Comparison of ENCODE assay signal across 24 cellular contexts in genomic region chr11:134482128-134482527, GRCh38.
"Had no signal": no experiment of that assay in that cellular context is flagged by ENCODE, and none has a peak within 500 bp of the region (broad histone marks: within the 10 kb centered on the region; RNA-seq: fewer than 3 reads in every experiment).

No MANE protein-coding gene starts in this region.

- DNase-seq: activated CD4-positive, alpha-beta memory T cell treated with anti-CD3 and anti-CD28 coated beads for 36 hours; activated CD4-positive, alpha-beta T cell treated with anti-CD3 and anti-CD28 coated beads for 36 hours; activated CD4-positive, alpha-beta T cell treated with anti-CD3 and anti-CD28 coated beads, Interleukin-2, amount 10 ng/mL, durations not matched to agents 24 days and 14 days; activated CD4-positive, CD25-positive, alpha-beta regulatory T cell; activated CD4-positive, CD25-positive, alpha-beta regulatory T cell treated with anti-CD3 and anti-CD28 coated beads, Interleukin-2, amount 50 U/mL, for 72 hours; activated CD8-positive, alpha-beta T cell treated with anti-CD3 and anti-CD28 coated beads, Interleukin-2, amount 10 ng/mL, durations not matched to agents 7 days and 5 days; activated effector memory CD4-positive, alpha-beta T cell treated with Interleukin-2 at 50 U/mL for 16 hours; activated gamma-delta T cell treated with Interleukin-2 at 50 U/mL for 16 hours; activated naive CD4-positive, alpha-beta T cell treated with anti-CD3 and anti-CD28 coated beads, Interleukin-2, amount 50 U/mL, for 16 hours; activated naive CD4-positive, alpha-beta T cell treated with Interleukin-2 at 50 U/mL for 16 hours; activated T-cell treated with anti-CD3 and anti-CD28 coated beads, Interleukin-2, amount 50 U/mL, for 4 hours; amniotic stem cell; body of pancreas; central memory CD4-positive, alpha-beta T cell; cerebellar nuclear complex; colonic mucosa; dorsolateral prefrontal cortex; effector memory CD8-positive, alpha-beta T cell; esophagus squamous epithelium; foreskin melanocyte; T-helper 2 cell had no signal

- H3K4me3 ChIP-seq: body of pancreas, colonic mucosa, dorsolateral prefrontal cortex, esophagus squamous epithelium, gastroesophageal sphincter had no signal

- H3K27ac ChIP-seq: body of pancreas, colonic mucosa, dorsolateral prefrontal cortex, epithelial cell of prostate, esophagus squamous epithelium, gastroesophageal sphincter had no signal

- H3K9me3 ChIP-seq: body of pancreas, colonic mucosa, esophagus squamous epithelium, gastroesophageal sphincter had no signal

- H3K4me1 ChIP-seq: body of pancreas, colonic mucosa, esophagus squamous epithelium, gastroesophageal sphincter had no signal

- H3K36me3 ChIP-seq: colonic mucosa, esophagus squamous epithelium, gastroesophageal sphincter had no signal

- H3K27me3 ChIP-seq: body of pancreas, colonic mucosa had no signal

- ATAC-seq: activated CD4-positive, alpha-beta T cell treated with anti-CD3 and anti-CD28 coated beads for 36 hours; activated CD8-positive, alpha-beta T cell treated with anti-CD3 and anti-CD28 coated beads, Interleukin-2, amount 10 ng/mL, durations not matched to agents 7 days and 5 days; activated T-cell treated with anti-CD3 and anti-CD28 coated beads, Interleukin-2, amount 50 U/mL, for 4 hours; activated T-helper 17 cell treated with anti-CD3 and anti-CD28 coated beads, Interleukin-2, amount 50 U/mL, for 72 hours; body of pancreas; effector memory CD8-positive, alpha-beta T cell; gastroesophageal sphincter had no signal
